8 cellular contexts compared by ENCODE assay signal in genomic region chr1:154866995-154867795, GRCh38. TPM values are rescaled to one million over a fixed set of nuclear protein-coding genes. Genes with fewer than 3 reads are reported as not detected.
DNase-seq lines count a peak whose midpoint lies in the region; ATAC-seq and TF ChIP-seq lines count a peak whose summit lies in the region.

No MANE protein-coding gene starts in this region.

- no peaks in the 10 kb centered on the region for H3K9me3 ChIP-seq in left ventricle myocardium inferior (replicated peaks)

- peaks cover 78% of the 10 kb centered on the region for H3K4me1 ChIP-seq in left ventricle myocardium inferior

- H3K27me3 ChIP-seq in left ventricle myocardium inferior (ENCODE audit: low read depth): no peaks in the 10 kb centered on the region

- peak overlapping the region; percentile 7 for H3K27ac ChIP-seq in left ventricle myocardium inferior (replicated peaks)

- no peak for TF ChIP-seq CTCF in left ventricle myocardium inferior (IDR thresholded peaks at IDR 0.05; ENCODE audit: borderline replicate concordance)

- no peak for ATAC-seq in HG02571 (IDR thresholded peaks at IDR 0.05; ENCODE audit: unreplicated experiment)

- DNase-seq in activated T-cell treated with anti-CD3 and anti-CD28 coated beads, Interleukin-2, amount 50 U/mL, for 48 hours: peak; percentile 64 to 69
- DNase-seq in activated T-cell treated with anti-CD3 and anti-CD28 coated beads for 4 hours: no peak
- DNase-seq in RPMI7951 (ENCODE audit: low read depth): peak; percentile 74
- DNase-seq in left ventricle myocardium inferior: no peak
- peak; percentile 37 for DNase-seq in stimulated activated CD4-positive, alpha-beta T cell treated with anti-CD3 and anti-CD28 coated beads, Interleukin-4, amount 100 ng/mL, for 1 hour
- no peak for DNase-seq in AML-193 (lab: John Stamatoyannopoulos, UW)
- no peak for DNase-seq in SKM-1 treated with dmso at 0.1 percent for 144 hours (lab: John Stamatoyannopoulos, UW; ENCODE audit: unreplicated experiment)

- no peaks in the 10 kb centered on the region for H3K36me3 ChIP-seq in left ventricle myocardium inferior

- H3K4me3 ChIP-seq in left ventricle myocardium inferior: peak overlapping the region; percentile 71

- intact Hi-C loops in left ventricle myocardium inferior (cut with micrococcal nuclease): no loop called here

RNA-seq across cellular contexts. Expression of gene KCNN3, which starts 2.9 kb away (rescaled TPM):
- 0.29 and 0.72 TPM in 2 replicates for total RNA-seq in RPMI7951 (2014; rRNA removed; shearing (Covaris generic))
- 4.8 TPM for total RNA-seq in left ventricle myocardium inferior

Comparison
In these comparisons a context has a peak if more than half of its experiments do, and no peak if none do; other contexts are left out.
1. DNase-seq: peak in activated T-cell treated with anti-CD3 and anti-CD28 coated beads, Interleukin-2, amount 50 U/mL, for 48 hours (2 of 2), RPMI7951 (single experiment) and stimulated activated CD4-positive, alpha-beta T cell treated with anti-CD3 and anti-CD28 coated beads, Interleukin-4, amount 100 ng/mL, for 1 hour (single experiment); none in activated T-cell treated with anti-CD3 and anti-CD28 coated beads for 4 hours (single experiment), left ventricle myocardium inferior (single experiment), AML-193 (0 of 2) and SKM-1 treated with dmso at 0.1 percent for 144 hours (single experiment).